ENCODE assay signal across 8 cellular contexts in genomic region chr1:36350659-36351171, GRCh38. TPM values are rescaled to one million over a fixed set of nuclear protein-coding genes. Genes with fewer than 3 reads are reported as not detected.
DNase-seq lines count a peak whose midpoint lies in the region; ATAC-seq and TF ChIP-seq lines count a peak whose summit lies in the region.

No MANE protein-coding gene starts in this region.

- no peaks in the 10 kb centered on the region for H3K9me3 Mint-ChIP-seq in CD4-positive, alpha-beta T cell

- 72% methylated on average over 12 of the region's 12 CpGs; no CpG with 5 or more reads in 1 of the 2 donors for WGBS in body of pancreas, 2 donors
- WGBS in lung, 2 donors = 15 to 32% methylated on average over 12 of the region's 12 CpGs

- H3K4me1 Mint-ChIP-seq in CD4-positive, alpha-beta T cell (ENCODE audit: low read depth) = peaks cover 26% of the 10 kb centered on the region
- peaks cover 27% of the 10 kb centered on the region for H3K4me1 Mint-ChIP-seq in T-helper 17 cell

- H3K4me3 Mint-ChIP-seq in CD4-positive, alpha-beta T cell = peak overlapping the region; percentile 76
- peak overlapping the region; percentile 52 for H3K4me3 Mint-ChIP-seq in T-helper 17 cell

- peak; percentile 23 to 57 (median 43) for DNase-seq in CD4-positive, alpha-beta T cell
- peak; percentile 29 to 60 (median 46) for DNase-seq in T-helper 17 cell
- DNase-seq in body of pancreas = peak in 1 of 4 donors; percentile 34
- DNase-seq in lung (ENCODE audit: low spot score) = no peak
- peak; percentile 11 for DNase-seq in superior temporal gyrus (ENCODE audit: extremely low spot score)
- no peak for DNase-seq in SIG-M5 treated with dmso at 0.1 percent for 504 hours (lab: John Stamatoyannopoulos, UW; ENCODE audit: unreplicated experiment)
- no peak for DNase-seq in SK-N-DZ (ENCODE audit: low spot score)

- no peak for TF ChIP-seq POLR2A in body of pancreas (IDR thresholded peaks at IDR 0.05)

- intact Hi-C loops in CD4-positive, alpha-beta T cell (cut with DNase I, micrococcal nuclease) = loop anchor here in 1 of 2 experiments (2.0 to 5.0 kb wide), 2 partner anchors 18 to 43 kb away; partner anchors contain the start of gene SH3D21
- intact Hi-C loops in body of pancreas (cut with DNase I) = no loop called here

- H3K27me3 ChIP-seq in CD4-positive, alpha-beta T cell (ENCODE audit: control insufficient read depth, insufficient read depth, low read length) = no peaks in the 10 kb centered on the region
- H3K27me3 ChIP-seq in body of pancreas (no peaks in the 10 kb centered on the region), lung (ENCODE audit: control insufficient read depth, insufficient read depth) (no peaks in the 10 kb centered on the region)

- no peaks in the 10 kb centered on the region for H3K27me3 Mint-ChIP-seq in CD4-positive, alpha-beta T cell
- no peaks in the 10 kb centered on the region for H3K27me3 Mint-ChIP-seq in T-helper 17 cell

- ATAC-seq in CD4-positive, alpha-beta T cell (ENCODE audit: poor library complexity) = peak; percentile 99
- ATAC-seq in T-helper 17 cell = peak; percentile 99
- ATAC-seq in body of pancreas = peak; percentile 48
- peak; percentile 70 for ATAC-seq in lung (ENCODE audit: insufficient read depth, low FRiP score)
- no peak for ATAC-seq in HG03039 (IDR thresholded peaks at IDR 0.05; ENCODE audit: unreplicated experiment)

- no peaks in the 10 kb centered on the region for H3K4me1 ChIP-seq in body of pancreas
- peaks cover 0 to 10% of the 10 kb centered on the region in 2 donors for H3K4me1 ChIP-seq in lung (ENCODE audit: control insufficient read depth in 2 of 2, insufficient read depth in 2 of 2, low read length in 2 of 2)

- CTCF ChIA-PET in CD4-positive, alpha-beta T cell (lab: Charles Lee) = interaction anchor here (2.0 kb wide), 1 partner anchor 8 kb away, joined by 8 read pairs; no protein-coding TSS in a partner anchor

- peaks cover 71% of the 10 kb centered on the region for H3K36me3 Mint-ChIP-seq in CD4-positive, alpha-beta T cell (ENCODE audit: low read depth)
- peaks cover 4% of the 10 kb centered on the region for H3K36me3 Mint-ChIP-seq in T-helper 17 cell (ENCODE audit: low read depth)

- no peaks in the 10 kb centered on the region for H3K9me3 ChIP-seq in CD4-positive, alpha-beta T cell (ENCODE audit: control insufficient read depth, low read length)
- H3K9me3 ChIP-seq in T-helper 17 cell (ENCODE audit: control insufficient read depth, low read length, poor library complexity, severe bottlenecking) (no peaks in the 10 kb centered on the region), body of pancreas (no peaks in the 10 kb centered on the region), lung (ENCODE audit: control insufficient read depth in 2 of 2, insufficient read depth in 1 of 2, low read length in 1 of 2) (no peaks in the 10 kb centered on the region)

- POLR2A ChIA-PET in CD4-positive, alpha-beta T cell (lab: Charles Lee) = interaction anchor here (0.6 to 7.0 kb wide), 12 partner anchors 8 to 168 kb away, joined by 3 to 73 read pairs (median 4); partner anchors contain the start of genes MRPS15, OSCP1, STK40 and THRAP3

- peak overlapping the region; percentile 48 for H3K27ac ChIP-seq in CD4-positive, alpha-beta T cell (ENCODE audit: low read depth, low read length)
- H3K27ac ChIP-seq in body of pancreas (peak overlapping the region in 2 of 4 donors; percentile 31 to 34), lung (ENCODE audit: low read depth in 1 of 2, low read length in 1 of 2) (peak overlapping the region in 1 of 2 donors; percentile 27)

- H3K4me3 ChIP-seq in body of pancreas (no peak overlapping the region), lung (no peak overlapping the region)

- TF ChIP-seq CTCF in CD4-positive, alpha-beta T cell (IDR thresholded peaks at IDR 0.05) = no peak
- TF ChIP-seq CTCF in body of pancreas (IDR thresholded peaks at IDR 0.05) (no peak), lung (IDR thresholded peaks at IDR 0.05; ENCODE audit: control extremely low read depth, extremely low read depth) (no peak)

- H3K27ac Mint-ChIP-seq in CD4-positive, alpha-beta T cell = peak overlapping the region; percentile 95
- peak overlapping the region; percentile 87 for H3K27ac Mint-ChIP-seq in T-helper 17 cell

- peaks cover 0 to 48% of the 10 kb centered on the region in 2 donors for H3K36me3 ChIP-seq in body of pancreas (replicated peaks in 1 of 2; ENCODE audit: insufficient read depth in 1 of 2, low read depth in 2 of 2)
- H3K36me3 ChIP-seq in lung (ENCODE audit: control insufficient read depth in 2 of 2, insufficient read depth in 2 of 2, low read length in 2 of 2) = peaks cover 12 to 54% of the 10 kb centered on the region in 2 donors

RNA-seq across cellular contexts. Expression of gene EVA1B, which starts 27.3 kb away (rescaled TPM):
- total RNA-seq in CD4-positive, alpha-beta T cell = 1 to 10 TPM; 1.5 to 1.8 TPM
- total RNA-seq in T-helper 17 cell (10 to 100 TPM in 1 of 2 donors, 1 to 10 TPM in 1; 6.2 to 10.8 TPM), body of pancreas (10 to 100 TPM; 32.2 to 32.3 TPM), lung (10 to 100 TPM; 31.2 to 33.5 TPM)
- 10 to 100 TPM; 33.9 to 59.5 TPM for polyA plus RNA-seq in lung
- 9.2 and 13.8 TPM in 2 replicates for polyA plus RNA-seq in SK-N-DZ (2014; cell fraction: cytosol; rRNA removed)
- polyA plus RNA-seq in SK-N-DZ (2014; cell fraction: nucleus; rRNA removed) = 8.5 and 10.5 TPM in 2 replicates

RNA-seq across cellular contexts. Expression of gene STK40, which starts 35.0 kb away (rescaled TPM):
- 10 to 100 TPM; 17.8 to 20.7 TPM for total RNA-seq in CD4-positive, alpha-beta T cell
- total RNA-seq in T-helper 17 cell (10 to 100 TPM; 32.9 to 49.8 TPM), body of pancreas (10 to 100 TPM; 25.2 to 30.3 TPM), lung (10 to 100 TPM; 25.4 to 82.9 TPM)
- polyA plus RNA-seq in lung = 10 to 100 TPM; 26.0 to 71.3 TPM
- polyA plus RNA-seq in SK-N-DZ (2014; cell fraction: cytosol; rRNA removed) = 10.9 and 14.0 TPM in 2 replicates
- polyA plus RNA-seq in SK-N-DZ (2014; cell fraction: nucleus; rRNA removed) = 7.0 and 8.6 TPM in 2 replicates

RNA-seq across cellular contexts. Expression of gene SH3D21, which starts 44.5 kb away (rescaled TPM):
- total RNA-seq in CD4-positive, alpha-beta T cell = 1 to 10 TPM; 1.9 to 2.6 TPM
- total RNA-seq in T-helper 17 cell = 1 to 10 TPM; 1.4 to 1.9 TPM
- total RNA-seq in body of pancreas = under 1 TPM; 0.33 to 0.52 TPM
- 10 to 100 TPM; 13.5 to 16.6 TPM for total RNA-seq in lung
- polyA plus RNA-seq in lung = 1 to 10 TPM; 9.0 to 9.9 TPM
- polyA plus RNA-seq in SK-N-DZ (2014; cell fraction: cytosol; rRNA removed) = 0.46 and 0.89 TPM in 2 replicates
- 8.7 and 13.3 TPM in 2 replicates for polyA plus RNA-seq in SK-N-DZ (2014; cell fraction: nucleus; rRNA removed)

RNA-seq across cellular contexts. Expression of gene LSM10, which starts 47.0 kb away (rescaled TPM):
- total RNA-seq in CD4-positive, alpha-beta T cell = 10 to 100 TPM; 25.6 to 26.0 TPM
- total RNA-seq in T-helper 17 cell = 10 to 100 TPM; 26.4 to 31.1 TPM
- total RNA-seq in body of pancreas = 10 to 100 TPM; 12.2 to 21.8 TPM
- 10 to 100 TPM; 10.7 to 42.6 TPM for total RNA-seq in lung
- 10 to 100 TPM; 47.0 to 70.6 TPM for polyA plus RNA-seq in lung
- 3.0 and 7.0 TPM in 2 replicates for polyA plus RNA-seq in SK-N-DZ (2014; cell fraction: cytosol; rRNA removed)
- 0.71 and 7.9 TPM in 2 replicates for polyA plus RNA-seq in SK-N-DZ (2014; cell fraction: nucleus; rRNA removed)

Comparison
In these comparisons a context has a peak if more than half of its experiments do, and no peak if none do; other contexts are left out.
1. DNase-seq: peak in CD4-positive, alpha-beta T cell (10 of 10), T-helper 17 cell (3 of 3) and superior temporal gyrus (single experiment); none in lung (single experiment), SIG-M5 treated with dmso at 0.1 percent for 504 hours (single experiment) and SK-N-DZ (single experiment).
2. RNA of gene SH3D21, which starts 44.5 kb away (total RNA-seq): 13.5 to 16.6 TPM in lung; 1.9 to 2.6 TPM in CD4-positive, alpha-beta T cell, 1.4 to 1.9 TPM in T-helper 17 cell and 0.33 to 0.52 TPM in body of pancreas; every median in the first group is over 4 times any median in the second.